8 cellular contexts compared by ENCODE assay signal in genomic region chr19:11355160-11356073, GRCh38. TPM values are rescaled to one million over a fixed set of nuclear protein-coding genes. Genes with fewer than 3 reads are reported as not detected.
A peak's percentile ranks its signal among the peaks of the same experiment; 100 is the strongest.
DNase-seq lines count a peak whose midpoint lies in the region; ATAC-seq and TF ChIP-seq lines count a peak whose summit lies in the region.

PLPPR2 (plus strand) TSS chr19:11355432; CDS start chr19:11357674, 2,242 bp downstream.

- no peak within 1 kb of the TSS for H2BK12ac ChIP-seq in H9 (ENCODE audit: insufficient read length, low read depth, low read length)

- no peaks in the 10 kb centered on the region for H3K79me1 ChIP-seq in H9 (ENCODE audit: insufficient read depth, low read depth, low read length, poor library complexity, severe bottlenecking)

- no peak within 1 kb of the TSS for H2AFZ ChIP-seq in H9 (ENCODE audit: low read length)

- no peak within 1 kb of the TSS for H3K23ac ChIP-seq in H9 (ENCODE audit: insufficient read length, low read depth, low read length)

- no peak within 1 kb of the TSS for H3K56ac ChIP-seq in H9 (ENCODE audit: insufficient read length, low read depth, low read length)

- peak within 1 kb of the TSS; percentile 47 to 80 for H3K4me3 Mint-ChIP-seq in H9

- no peak within 1 kb of the TSS for H3K4ac ChIP-seq in H9 (ENCODE audit: low read depth, low read length)

- H4K5ac ChIP-seq in H9 (ENCODE audit: insufficient read length, low read depth, low read length) = no peak within 1 kb of the TSS

- H3K14ac ChIP-seq in H9 (ENCODE audit: insufficient read depth, low read length) = no peak within 1 kb of the TSS

- H3K9me3 ChIP-seq in BE2C (no peaks in the 10 kb centered on the region), H9 (ENCODE audit: control insufficient read depth, low read depth, low read length) (no peaks in the 10 kb centered on the region)

- H3K27me3 Mint-ChIP-seq in H9 (ENCODE audit: low read depth) = peaks cover 64% of the 10 kb centered on the region

- H3K27me3 ChIP-seq in BE2C = no peaks in the 10 kb centered on the region
- no peaks in the 10 kb centered on the region for H3K27me3 ChIP-seq in H9 (ENCODE audit: insufficient read depth, low read length)

- peak within 1 kb of the TSS; percentile 4 for H3K4me2 ChIP-seq in H9 (ENCODE audit: insufficient read depth, insufficient read length, low read length)

- H2AK5ac ChIP-seq in H9 (ENCODE audit: insufficient read length, low read length) = no peak within 1 kb of the TSS

- no peaks in the 10 kb centered on the region for H3K23me2 ChIP-seq in H9 (ENCODE audit: insufficient read length, low read depth, low read length, poor library complexity, severe bottlenecking)

- H3K36me3 ChIP-seq in BE2C = no peaks in the 10 kb centered on the region; the same call in 1 of the 2 replicates

- H3K4me3 ChIP-seq in BE2C (ENCODE audit: low read depth, low read length) = peak within 1 kb of the TSS; percentile 59
- H3K4me3 ChIP-seq in choroid plexus epithelial cell (ENCODE audit: low read depth, low read length) = peak within 1 kb of the TSS; percentile 72

- no peak within 1 kb of the TSS for H3K18ac ChIP-seq in H9 (ENCODE audit: insufficient read length, low read depth, low read length)

- H2BK5ac ChIP-seq in H9 (ENCODE audit: insufficient read length, low read length) = no peak within 1 kb of the TSS

- H4K8ac ChIP-seq in H9 (replicated peaks; ENCODE audit: insufficient read length, low read depth, low read length) = no peak within 1 kb of the TSS

- ATAC-seq in GM19035 (IDR thresholded peaks at IDR 0.05; ENCODE audit: unreplicated experiment) = no peak

- no peak within 1 kb of the TSS for H2BK120ac ChIP-seq in H9 (ENCODE audit: low read depth, low read length, poor library complexity, severe bottlenecking)

- H3K4me1 ChIP-seq in BE2C (peaks cover 4% of the 10 kb centered on the region; the same call in 1 of the 2 replicates), H9 (ENCODE audit: insufficient read depth, low read length) (peaks cover 2% of the 10 kb centered on the region; the same call in 1 of the 2 replicates)

- no peak within 1 kb of the TSS for H3T11ph ChIP-seq in H9 (ENCODE audit: low read length)

- no peak for TF ChIP-seq CTCF in BE2C (IDR thresholded peaks at IDR 0.05; ENCODE audit: low read depth, low read length)
- TF ChIP-seq CTCF in H9 (conservative IDR thresholded peaks at IDR 0.05) = no peak
- no peak for TF ChIP-seq CTCF in choroid plexus epithelial cell (conservative IDR thresholded peaks at IDR 0.05; ENCODE audit: low read depth, low read length)

- DNase-seq in BE2C (peak; percentile 99), H9 (peak; percentile 92), NCI-H510A (lab: John Stamatoyannopoulos, UW) (peak; percentile 77), choroid plexus epithelial cell (ENCODE audit: low read depth) (peak; percentile 89), kidney tubule cell (ENCODE audit: low spot score) (peak; percentile 85)
- DNase-seq in activated CD4-positive, alpha-beta T cell treated with anti-CD3 and anti-CD28 coated beads for 48 hours = peak; percentile 94
- peak; percentile 90 for DNase-seq in stimulated activated CD4-positive, alpha-beta T cell treated with anti-CD3 and anti-CD28 coated beads, Interleukin-15, amount 100 ng/mL, for 24 hours

- H2BK20ac ChIP-seq in H9 (ENCODE audit: low read depth, low read length, poor library complexity, severe bottlenecking) = no peak within 1 kb of the TSS

- H3K36me3 Mint-ChIP-seq in H9 (ENCODE audit: insufficient read depth in 1 of 3, low read depth in 3 of 3) = no peaks in the 10 kb centered on the region; a peak in 1 of 7 replicates

- no CpG with 5 or more reads among the region's 62 CpGs for WGBS in H9 (ENCODE audit: extremely low coverage, insufficient read length, low lambda C conversion rate)

- no peaks in the 10 kb centered on the region for H3K9me3 Mint-ChIP-seq in H9

- H3K4me1 Mint-ChIP-seq in H9 = peaks cover 7 to 28% of the 10 kb centered on the region in 2 experiments

- no peak within 1 kb of the TSS for H4K91ac ChIP-seq in H9 (ENCODE audit: insufficient read length, low read depth, low read length)

- H3K27ac ChIP-seq in H9 (ENCODE audit: insufficient read length, low read depth, low read length) = no peak within 1 kb of the TSS

- H4K20me1 ChIP-seq in H9 (ENCODE audit: control insufficient read depth, insufficient read depth, insufficient read length) = no peaks in the 10 kb centered on the region

- no peak within 1 kb of the TSS for H3K27ac Mint-ChIP-seq in H9

- H3K79me2 ChIP-seq in H9 (ENCODE audit: insufficient read depth, low read length) = no peaks in the 10 kb centered on the region

- H2BK15ac ChIP-seq in H9 (ENCODE audit: low read depth, low read length) = no peak within 1 kb of the TSS

- no peak within 1 kb of the TSS for H3K9ac ChIP-seq in H9 (ENCODE audit: extremely low read depth, insufficient read length, low read length)

RNA-seq across cellular contexts. Expression of gene PLPPR2, which starts in this region (rescaled TPM):
- 151 TPM for polyA plus RNA-seq in BE2C (2012; ENCODE audit: insufficient read depth, insufficient read length, low read depth)
- total RNA-seq in H9 (2021) = 6.1 and 8.0 TPM in 2 replicates
